In genomic region chr17:76331083-76331482, GRCh38 we compare ENCODE assay signal across 18 cellular contexts.
"Had no signal": no experiment of that assay in that cellular context is flagged by ENCODE, and none has a peak within 500 bp of the region (broad histone marks: within the 10 kb centered on the region; RNA-seq: fewer than 3 reads in every experiment).

No MANE protein-coding gene starts in this region.

- H3K9me3 ChIP-seq: psoas muscle, right lobe of liver, spleen, tibial artery, upper lobe of left lung, uterus had no signal

- H3K4me2 ChIP-seq: hepatocyte had no signal

- ATAC-seq: naive thymus-derived CD4-positive, alpha-beta T cell; psoas muscle; right lobe of liver; stimulated activated memory B cell treated with anti-CD40 and anti-IgM and Interleukin-4, amounts not matched to agents 10 μg/mL and 1 μg/mL and 100 μg/mL, for 72 hours had no signal

- H3K27me3 ChIP-seq: hepatocyte, right lobe of liver, spleen, tibial artery, upper lobe of left lung, uterus had no signal

- H3K4me1 ChIP-seq: tibial artery, uterus had no signal

- H3K27ac ChIP-seq: hepatocyte, psoas muscle, right lobe of liver, spleen, tibial artery, uterus had no signal

- H3K4me3 ChIP-seq: hepatocyte, psoas muscle, right lobe of liver, spleen, tibial artery, upper lobe of left lung, uterus had no signal

- H2AFZ ChIP-seq: hepatocyte had no signal

- DNase-seq: dermis blood vessel endothelial cell; foreskin melanocyte; head of caudate nucleus; mesendoderm; naive thymus-derived CD4-positive, alpha-beta T cell; nephron progenitor cell; psoas muscle; retina; right lobe of liver; spleen; stimulated activated CD4-positive, alpha-beta T cell treated with anti-CD3 and anti-CD28 coated beads, Interleukin-15, amount 100 ng/mL, for 24 hours; stimulated activated CD4-positive, alpha-beta T cell treated with anti-CD3 and anti-CD28 coated beads, Interleukin-1b, Interleukin-23, amount 100 ng/mL, for 48 hours; stimulated activated CD4-positive, alpha-beta T cell treated with anti-CD3 and anti-CD28 coated beads, Interleukin-4, amount 100 ng/mL, for 24 hours; upper lobe of left lung; uterus had no signal

- H3K36me3 ChIP-seq: uterus had no signal
